Comparison of ENCODE assay signal across 23 cellular contexts in the genomic region with DNA sequence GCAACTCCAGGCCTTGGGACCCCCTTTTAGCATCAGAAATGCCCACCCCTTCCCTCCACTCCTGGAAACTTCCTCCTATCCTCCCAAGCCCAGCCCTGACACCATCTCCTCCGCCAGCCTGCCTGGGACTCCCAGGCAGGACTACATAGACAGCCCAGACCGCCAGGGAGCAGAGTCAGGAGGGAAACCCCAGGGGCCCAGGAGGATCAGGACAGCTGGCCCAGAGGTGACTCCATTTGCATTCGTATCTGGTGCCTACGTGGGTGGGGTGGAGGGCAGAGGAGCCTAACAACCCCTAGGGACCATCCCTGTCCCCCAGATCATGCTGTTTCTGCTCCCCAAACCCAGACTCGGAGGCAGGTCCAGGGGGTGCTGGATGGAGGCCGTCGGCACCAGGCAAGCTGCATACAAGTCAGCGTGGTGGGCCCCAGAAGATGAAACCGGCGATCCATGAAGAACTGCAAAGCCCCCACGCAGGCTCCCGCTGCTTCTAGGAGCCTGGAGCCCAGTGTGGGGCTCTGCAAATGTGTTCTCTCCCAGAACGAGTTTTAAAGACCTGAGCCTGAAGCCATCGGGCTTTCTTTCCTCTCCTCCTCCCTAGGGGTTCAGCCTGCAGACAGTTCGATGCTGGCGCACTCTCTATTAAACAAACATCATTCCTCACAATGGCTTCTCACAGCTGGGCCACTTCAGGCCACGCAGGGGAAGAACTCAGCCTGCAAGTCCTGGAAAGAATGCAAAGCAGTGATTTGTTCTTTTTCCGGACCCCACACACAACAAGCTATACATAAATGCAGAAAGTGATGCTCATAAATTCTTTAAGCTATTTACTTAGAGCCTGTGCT.
DNase-seq lines count a peak whose midpoint lies in the region; ATAC-seq and TF ChIP-seq lines count a peak whose summit lies in the region.
"Had no signal": no experiment of that assay in that cellular context is flagged by ENCODE, and none has a peak within 500 bp of the region (broad histone marks: within the 10 kb centered on the region; RNA-seq: fewer than 3 reads in every experiment).

No MANE protein-coding gene starts in this region.

- H2BK12ac ChIP-seq in trophoblast cell (ENCODE audit: low read length) = no peak overlapping the region

- H2AFZ ChIP-seq in trophoblast cell (ENCODE audit: insufficient read depth, low read length, poor library complexity) = no peak overlapping the region

- H3K9ac ChIP-seq in trophoblast cell (ENCODE audit: low read length) = no peak overlapping the region

- peak; percentile 24 for DNase-seq in Right ventricle myocardium superior
- DNase-seq in heart right ventricle = no peak
- DNase-seq in NCI-H69 (lab: John Stamatoyannopoulos, UW) = peak; percentile 44
- peak; percentile 81 for DNase-seq in mesenteric fat pad (ENCODE audit: low spot score)
- DNase-seq in spleen = peak; percentile 55
- no peak for DNase-seq in central memory CD4-positive, alpha-beta T cell
- no peak for DNase-seq in trophoblast cell
- DNase-seq in HCEC 1CT = no peak
- DNase-seq: activated CD4-positive, alpha-beta T cell treated with anti-CD3 and anti-CD28 coated beads for 4 hours; amygdala; H9; mesenchymal stem cell; NCI-H1436; NCI-H2107; NK-92 treated with Interleukin-12 subunit alpha and Interleukin-12 subunit beta, amount 100 ng/mL, for 24 hours; SHP77; stimulated activated CD4-positive, alpha-beta T cell treated with anti-CD3 and anti-CD28 coated beads, Interleukin-15, amount 100 ng/mL, for 24 hours; stimulated activated CD4-positive, alpha-beta T cell treated with anti-CD3 and anti-CD28 coated beads, Interleukin-4, amount 100 ng/mL, for 4 hours had no signal

- H3K79me2 ChIP-seq in trophoblast cell (ENCODE audit: control insufficient read depth, insufficient read depth, low read length, poor library complexity) = no peaks in the 10 kb centered on the region

- H2AK5ac ChIP-seq in trophoblast cell (ENCODE audit: low read length) = no peak overlapping the region

- intact Hi-C loops in Right ventricle myocardium superior (cut with DNase I) (no loop called here), heart right ventricle (cut with DNase I) (no loop called here), spleen (cut with DNase I; ENCODE audit: low total_unique reads) (no loop called here)

- ATAC-seq in Right ventricle myocardium superior (ENCODE audit: poor library complexity) (no peak), heart right ventricle (no peak)
- ATAC-seq: activated T-helper 17 cell treated with anti-CD3 and anti-CD28 coated beads, Interleukin-2, amount 50 U/mL, for 72 hours; psoas muscle had no signal

- H3K4me1 ChIP-seq in heart right ventricle (no peaks in the 10 kb centered on the region), spleen (no peaks in the 10 kb centered on the region), trophoblast cell (ENCODE audit: control insufficient read depth in 1 of 2, insufficient read depth in 2 of 2, low read length in 2 of 2) (peaks cover 4 to 5% of the 10 kb centered on the region in 2 experiments)
- H3K4me1 ChIP-seq: breast epithelium, psoas muscle, tibial nerve had no signal

- H3K14ac ChIP-seq in trophoblast cell (ENCODE audit: low read length) = no peak overlapping the region

- H3K4ac ChIP-seq in trophoblast cell (ENCODE audit: low read depth, low read length) = no peak overlapping the region

- no peak overlapping the region for H4K8ac ChIP-seq in trophoblast cell (ENCODE audit: low read depth, low read length)

- TF ChIP-seq CTCF in heart right ventricle (IDR thresholded peaks at IDR 0.05) (no peak), spleen (IDR thresholded peaks at IDR 0.05 in 8 of 11, conservative IDR thresholded peaks at IDR 0.05 in 3 of 11) (no peak)

- no peak for TF ChIP-seq POLR2A in spleen (IDR thresholded peaks at IDR 0.05)

- H3K4me3 ChIP-seq in heart right ventricle = no peak overlapping the region
- no peak overlapping the region for H3K4me3 ChIP-seq in spleen
- no peak overlapping the region for H3K4me3 ChIP-seq in trophoblast cell (ENCODE audit: low read depth, low read length)
- H3K4me3 ChIP-seq: breast epithelium, psoas muscle, tibial nerve had no signal

- no peak overlapping the region for H2BK5ac ChIP-seq in trophoblast cell (ENCODE audit: low read depth, low read length, poor library complexity)

- H3K27me3 ChIP-seq in heart right ventricle (peaks cover 0 to 28% (median 14%) of the 10 kb centered on the region in 7 donors), spleen (replicated peaks in 1 of 7) (peaks cover 0 to 18% (median 0%) of the 10 kb centered on the region in 7 donors), trophoblast cell (ENCODE audit: insufficient read depth, low read length) (no peaks in the 10 kb centered on the region)
- H3K27me3 ChIP-seq: tibial nerve had no signal

- H3K36me3 ChIP-seq in heart right ventricle = no peaks in the 10 kb centered on the region
- no peaks in the 10 kb centered on the region for H3K36me3 ChIP-seq in spleen
- H3K36me3 ChIP-seq in trophoblast cell (ENCODE audit: control insufficient read depth in 1 of 2, insufficient read depth in 2 of 2, low read length in 2 of 2) = no peaks in the 10 kb centered on the region
- H3K36me3 ChIP-seq: breast epithelium, tibial nerve had no signal

- H2BK120ac ChIP-seq in trophoblast cell (ENCODE audit: insufficient read depth, low read length, poor library complexity) = no peak overlapping the region

- no peak overlapping the region for H4K91ac ChIP-seq in trophoblast cell (ENCODE audit: low read depth, low read length)

- H3K27ac ChIP-seq in heart right ventricle = no peak overlapping the region
- no peak overlapping the region for H3K27ac ChIP-seq in spleen
- H3K27ac ChIP-seq in trophoblast cell (ENCODE audit: low read depth, low read length) = no peak overlapping the region
- H3K27ac ChIP-seq: breast epithelium, psoas muscle, tibial nerve, VCaP had no signal

- no peak overlapping the region for H3K4me2 ChIP-seq in trophoblast cell (ENCODE audit: low read length)

- 47% methylated on average over 18 of the region's 18 CpGs for WGBS in heart right ventricle, 2 donors
- WGBS in spleen, 5 donors = 61 to 67% (median 65%) methylated on average over 12 to 18 of the region's 18 CpGs
- WGBS in trophoblast cell (ENCODE audit: extremely low coverage, insufficient coverage, insufficient read length) = no CpG with 5 or more reads among the region's 18 CpGs

- no peak overlapping the region for H3K18ac ChIP-seq in trophoblast cell (ENCODE audit: low read length)

- H3K79me1 ChIP-seq in trophoblast cell (ENCODE audit: low read length) = no peaks in the 10 kb centered on the region

- no peak overlapping the region for H4K12ac ChIP-seq in trophoblast cell (ENCODE audit: low read depth, low read length)

- H3K9me3 ChIP-seq in heart right ventricle (peaks cover 0 to 21% (median 4%) of the 10 kb centered on the region in 11 donors), spleen (peaks cover 0 to 22% (median 17%) of the 10 kb centered on the region in 8 donors), trophoblast cell (ENCODE audit: insufficient read depth, low read depth, low read length) (peaks cover 7% of the 10 kb centered on the region)
- H3K9me3 ChIP-seq: psoas muscle had no signal

- H3K23ac ChIP-seq in trophoblast cell (ENCODE audit: low read length) = no peak overlapping the region

Comparison
In these comparisons a context has a peak if more than half of its experiments do, and no peak if none do; other contexts are left out.
1. DNase-seq: peak in Right ventricle myocardium superior (single experiment), NCI-H69 (single experiment), mesenteric fat pad (single experiment) and spleen (single experiment); none in heart right ventricle (0 of 2), central memory CD4-positive, alpha-beta T cell (single experiment), trophoblast cell (0 of 2) and HCEC 1CT (single experiment).